Comparison of ENCODE assay signal across 22 cellular contexts in the genomic region with DNA sequence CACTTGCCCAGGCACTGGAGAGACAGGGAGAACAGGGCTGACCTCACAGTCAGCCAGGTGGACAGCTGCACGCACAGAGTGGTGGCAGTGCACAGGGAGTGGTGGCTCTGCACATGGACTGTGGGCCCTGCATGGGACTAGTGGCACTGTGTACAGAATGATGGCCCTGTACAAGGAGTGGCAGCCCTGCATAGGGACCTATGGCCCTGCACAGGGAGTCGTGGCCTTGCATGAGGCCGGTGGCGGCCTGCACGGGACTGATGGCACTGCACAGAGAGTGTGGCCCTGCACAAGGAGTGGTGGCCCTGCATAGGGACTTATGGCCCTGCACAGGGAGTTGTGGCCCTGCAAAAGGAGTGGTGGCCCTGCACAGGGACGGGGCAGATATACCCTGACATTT. TPM values are rescaled to one million over a fixed set of nuclear protein-coding genes. Genes with fewer than 3 reads are reported as not detected.
DNase-seq lines count a peak whose midpoint lies in the region; ATAC-seq lines count a peak whose summit lies in the region.
"Had no signal": no experiment of that assay in that cellular context is flagged by ENCODE, and none has a peak within 500 bp of the region (broad histone marks: within the 10 kb centered on the region; RNA-seq: fewer than 3 reads in every experiment).

No MANE protein-coding gene starts in this region.

- no peaks in the 10 kb centered on the region for H3K36me3 ChIP-seq in naive thymus-derived CD4-positive, alpha-beta T cell (ENCODE audit: control insufficient read depth in 2 of 3, insufficient read depth in 3 of 3, low read length in 3 of 3)

- H3K27ac ChIP-seq in naive thymus-derived CD4-positive, alpha-beta T cell (ENCODE audit: low read depth, low read length): no peak overlapping the region
- H3K27ac ChIP-seq in right cardiac atrium (ENCODE audit: low read length): no peak overlapping the region
- H3K27ac ChIP-seq: 22Rv1, A549, C4-2B had no signal

- peak; percentile 14 for ATAC-seq in activated T-helper 17 cell treated with anti-CD3 and anti-CD28 coated beads, Interleukin-2, amount 50 U/mL, for 72 hours (replicated peaks)
- peak; percentile 20 for ATAC-seq in naive thymus-derived CD4-positive, alpha-beta T cell
- ATAC-seq in stimulated activated memory B cell treated with anti-CD40 and anti-IgM and Interleukin-4, amounts not matched to agents 10 μg/mL and 1 μg/mL and 100 μg/mL, for 72 hours: peak; percentile 9
- ATAC-seq in right cardiac atrium: no peak
- ATAC-seq: A549, HCT116 had no signal

- CTCF ChIA-PET in naive thymus-derived CD4-positive, alpha-beta T cell (lab: Charles Lee): no interaction called here

- H3K4me1 Mint-ChIP-seq in activated T-helper 17 cell treated with anti-CD3 and anti-CD28 coated beads, Interleukin-2, amount 50 U/mL, for 72 hours: no peaks in the 10 kb centered on the region
- no peaks in the 10 kb centered on the region for H3K4me1 Mint-ChIP-seq in naive thymus-derived CD4-positive, alpha-beta T cell
- H3K4me1 Mint-ChIP-seq in stimulated activated memory B cell treated with anti-CD40 and anti-IgM and Interleukin-4, amounts not matched to agents 10 μg/mL and 1 μg/mL and 100 μg/mL, for 72 hours: no peaks in the 10 kb centered on the region
- H3K4me1 Mint-ChIP-seq: GM23338 had no signal

- intact Hi-C loops in naive thymus-derived CD4-positive, alpha-beta T cell (cut with micrococcal nuclease): no loop called here
- intact Hi-C loops in right cardiac atrium (cut with DNase I): no loop called here

- no peak overlapping the region for H3K27ac Mint-ChIP-seq in activated T-helper 17 cell treated with anti-CD3 and anti-CD28 coated beads, Interleukin-2, amount 50 U/mL, for 72 hours
- H3K27ac Mint-ChIP-seq in naive thymus-derived CD4-positive, alpha-beta T cell: no peak overlapping the region
- no peak overlapping the region for H3K27ac Mint-ChIP-seq in stimulated activated memory B cell treated with anti-CD40 and anti-IgM and Interleukin-4, amounts not matched to agents 10 μg/mL and 1 μg/mL and 100 μg/mL, for 72 hours
- H3K27ac Mint-ChIP-seq: CD4-positive, alpha-beta T cell; GM23338; HFFc6 had no signal

- H3K27me3 Mint-ChIP-seq in activated T-helper 17 cell treated with anti-CD3 and anti-CD28 coated beads, Interleukin-2, amount 50 U/mL, for 72 hours: peaks cover 5% of the 10 kb centered on the region
- H3K27me3 Mint-ChIP-seq in naive thymus-derived CD4-positive, alpha-beta T cell: peaks cover 0 to 10% (median 7%) of the 10 kb centered on the region in 5 donors
- peaks cover 5% of the 10 kb centered on the region for H3K27me3 Mint-ChIP-seq in stimulated activated memory B cell treated with anti-CD40 and anti-IgM and Interleukin-4, amounts not matched to agents 10 μg/mL and 1 μg/mL and 100 μg/mL, for 72 hours

- peak; percentile 55 for DNase-seq in activated effector memory CD4-positive, alpha-beta T cell treated with anti-CD3 and anti-CD28 coated beads, Interleukin-2, amount 50 U/mL, for 16 hours
- no peak for DNase-seq in activated effector memory CD4-positive, alpha-beta T cell treated with Interleukin-2 at 50 U/mL for 16 hours
- DNase-seq in naive thymus-derived CD4-positive, alpha-beta T cell: no peak
- DNase-seq in NCI-H526 (lab: John Stamatoyannopoulos, UW) (no peak), right cardiac atrium (no peak)
- DNase-seq in activated CD4-positive, alpha-beta T cell treated with anti-CD3 and anti-CD28 coated beads for 48 hours: no peak
- DNase-seq: AML-193; CD4-positive, alpha-beta T cell; DMS153; DMS79; GF-D8; H7; HFFc6 had no signal

- POLR2A ChIA-PET in naive thymus-derived CD4-positive, alpha-beta T cell (lab: Charles Lee): no interaction called here

- 97% methylated on average over 6 of the region's 6 CpGs for WGBS in right cardiac atrium

- H3K4me3 Mint-ChIP-seq in activated T-helper 17 cell treated with anti-CD3 and anti-CD28 coated beads, Interleukin-2, amount 50 U/mL, for 72 hours: no peak overlapping the region
- H3K4me3 Mint-ChIP-seq in naive thymus-derived CD4-positive, alpha-beta T cell: no peak overlapping the region
- H3K4me3 Mint-ChIP-seq in stimulated activated memory B cell treated with anti-CD40 and anti-IgM and Interleukin-4, amounts not matched to agents 10 μg/mL and 1 μg/mL and 100 μg/mL, for 72 hours: no peak overlapping the region
- H3K4me3 Mint-ChIP-seq: CD4-positive, alpha-beta T cell; GM23338; HFFc6 had no signal

- no peaks in the 10 kb centered on the region for H3K27me3 ChIP-seq in naive thymus-derived CD4-positive, alpha-beta T cell (ENCODE audit: control insufficient read depth in 2 of 2, insufficient read depth in 2 of 2, low read length in 2 of 2)
- H3K27me3 ChIP-seq in right cardiac atrium (ENCODE audit: control insufficient read depth, insufficient read depth): no peaks in the 10 kb centered on the region

- no peaks in the 10 kb centered on the region for H3K9me3 ChIP-seq in naive thymus-derived CD4-positive, alpha-beta T cell (ENCODE audit: control insufficient read depth in 2 of 3, low read length in 3 of 3)
- H3K9me3 ChIP-seq in right cardiac atrium (ENCODE audit: control insufficient read depth, low read length): no peaks in the 10 kb centered on the region
- H3K9me3 ChIP-seq: A549 had no signal

- no peaks in the 10 kb centered on the region for H3K9me3 Mint-ChIP-seq in activated T-helper 17 cell treated with anti-CD3 and anti-CD28 coated beads, Interleukin-2, amount 50 U/mL, for 72 hours
- H3K9me3 Mint-ChIP-seq in naive thymus-derived CD4-positive, alpha-beta T cell: no peaks in the 10 kb centered on the region
- no peaks in the 10 kb centered on the region for H3K9me3 Mint-ChIP-seq in stimulated activated memory B cell treated with anti-CD40 and anti-IgM and Interleukin-4, amounts not matched to agents 10 μg/mL and 1 μg/mL and 100 μg/mL, for 72 hours
- H3K9me3 Mint-ChIP-seq: CD4-positive, alpha-beta T cell; GM23338; HFFc6 had no signal

- H3K4me1 ChIP-seq in naive thymus-derived CD4-positive, alpha-beta T cell (ENCODE audit: control insufficient read depth in 2 of 2, insufficient read depth in 2 of 2, low read length in 2 of 2): no peaks in the 10 kb centered on the region
- no peaks in the 10 kb centered on the region for H3K4me1 ChIP-seq in right cardiac atrium (ENCODE audit: control insufficient read depth, insufficient read depth, low read length)

- no peak overlapping the region for H3K4me3 ChIP-seq in naive thymus-derived CD4-positive, alpha-beta T cell (ENCODE audit: low read length)
- H3K4me3 ChIP-seq in right cardiac atrium (ENCODE audit: low read length): no peak overlapping the region
- H3K4me3 ChIP-seq: A549, GM23338 had no signal

- no peaks in the 10 kb centered on the region for H3K36me3 Mint-ChIP-seq in activated T-helper 17 cell treated with anti-CD3 and anti-CD28 coated beads, Interleukin-2, amount 50 U/mL, for 72 hours (ENCODE audit: low read depth)
- H3K36me3 Mint-ChIP-seq in naive thymus-derived CD4-positive, alpha-beta T cell: no peaks in the 10 kb centered on the region
- H3K36me3 Mint-ChIP-seq in stimulated activated memory B cell treated with anti-CD40 and anti-IgM and Interleukin-4, amounts not matched to agents 10 μg/mL and 1 μg/mL and 100 μg/mL, for 72 hours: no peaks in the 10 kb centered on the region

RNA-seq across cellular contexts. Expression of gene STEAP3, which starts 19.1 kb away (rescaled TPM):
- total RNA-seq in activated T-helper 17 cell treated with anti-CD3 and anti-CD28 coated beads, Interleukin-2, amount 50 U/mL, for 72 hours: under 1 TPM in 1 of 2 donors, not detected in 1; 0.11 TPM
- 1 to 10 TPM in 1 of 5 experiments, under 1 TPM in 4; 0.10 to 1.9 (median 0.16) TPM for total RNA-seq in naive thymus-derived CD4-positive, alpha-beta T cell
- polyA plus RNA-seq in naive thymus-derived CD4-positive, alpha-beta T cell: not detected
- 10 to 100 TPM in 2 of 4 donors, 1 to 10 TPM in 2; 7.2 to 12.4 (median 10.2) TPM for total RNA-seq in right cardiac atrium
- polyA plus RNA-seq in right cardiac atrium: 4.8 TPM
- total RNA-seq: CD4-positive, alpha-beta T cell had no signal

RNA-seq across cellular contexts. Expression of gene C1QL2, which starts 46.0 kb away (rescaled TPM):
- not detected for total RNA-seq in activated T-helper 17 cell treated with anti-CD3 and anti-CD28 coated beads, Interleukin-2, amount 50 U/mL, for 72 hours
- total RNA-seq in naive thymus-derived CD4-positive, alpha-beta T cell: not detected
- polyA plus RNA-seq in naive thymus-derived CD4-positive, alpha-beta T cell: not detected
- not detected for total RNA-seq in right cardiac atrium
- not detected for polyA plus RNA-seq in right cardiac atrium
- total RNA-seq: CD4-positive, alpha-beta T cell; Daoy; HFFc6 had no signal
- polyA plus RNA-seq: A549, BJ had no signal

Comparison
In these comparisons a context has a peak if more than half of its experiments do, and no peak if none do; other contexts are left out.
1. ATAC-seq: peak in activated T-helper 17 cell treated with anti-CD3 and anti-CD28 coated beads, Interleukin-2, amount 50 U/mL, for 72 hours (single experiment), naive thymus-derived CD4-positive, alpha-beta T cell (single experiment) and stimulated activated memory B cell treated with anti-CD40 and anti-IgM and Interleukin-4, amounts not matched to agents 10 μg/mL and 1 μg/mL and 100 μg/mL, for 72 hours (single experiment); none in right cardiac atrium (0 of 2).